8 cellular contexts compared by ENCODE assay signal in the genomic region with DNA sequence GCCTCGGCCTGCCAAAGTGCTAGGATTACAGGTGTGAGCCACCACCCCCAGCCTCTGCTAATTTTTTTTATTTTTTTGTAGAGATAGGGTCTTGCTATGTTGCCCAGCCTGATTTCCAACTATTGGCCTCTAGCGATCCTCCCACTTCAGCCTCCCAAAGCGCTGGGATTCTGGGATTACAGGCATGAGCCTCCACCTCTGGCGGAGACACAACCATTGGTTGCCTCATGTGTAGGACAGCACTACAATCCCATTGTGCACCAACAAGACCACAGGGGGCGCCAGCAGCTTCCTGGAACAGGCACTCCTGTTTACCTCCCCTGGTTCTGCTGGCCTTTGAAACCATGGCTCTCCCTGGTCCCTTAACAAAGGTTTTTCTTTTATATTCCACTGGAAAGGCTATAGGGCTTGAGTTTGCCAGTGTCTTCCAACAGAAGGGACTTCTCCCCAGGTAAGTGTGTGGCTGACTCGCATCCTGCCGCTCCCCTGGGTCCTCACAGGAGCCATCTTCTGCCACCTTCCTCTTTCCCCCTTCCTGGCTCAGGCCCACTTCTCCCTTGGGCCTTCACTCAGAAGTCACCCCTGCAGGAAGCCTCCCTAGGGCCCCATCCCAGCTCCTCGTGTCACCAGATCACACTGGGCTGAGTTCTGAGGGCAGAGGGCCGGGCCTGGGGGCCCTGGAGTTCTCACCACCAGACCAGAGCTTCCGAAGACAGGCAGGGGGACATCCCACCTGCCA. TPM values are rescaled to one million over a fixed set of nuclear protein-coding genes. Genes with fewer than 3 reads are reported as not detected.
A peak's percentile ranks its signal among the peaks of the same experiment; 100 is the strongest.
DNase-seq lines count a peak whose midpoint lies in the region; ATAC-seq, FAIRE-seq and TF ChIP-seq lines count a peak whose summit lies in the region.

No MANE protein-coding gene starts in this region.

- peaks cover 63% of the 10 kb centered on the region for H3K36me3 ChIP-seq in RWPE2 (ENCODE audit: low read depth)
- H3K36me3 ChIP-seq in astrocyte (ENCODE audit: insufficient read depth, low read length), result no peaks in the 10 kb centered on the region

- H3K4me3 ChIP-seq in RWPE2 (ENCODE audit: severe bottlenecking), result no peak overlapping the region
- no peak overlapping the region for H3K4me3 ChIP-seq in astrocyte (ENCODE audit: insufficient read depth, low read depth, low read length)

- H3K27ac Mint-ChIP-seq in astrocyte (ENCODE audit: unreplicated experiment) (no peak overlapping the region), immature natural killer cell (peak overlapping the region in 3 of 6 donors; percentile 46 to 59 (median 51))

- no peak overlapping the region for H2AFZ ChIP-seq in astrocyte (ENCODE audit: low read depth, low read length)

- TF ChIP-seq CTCF in RWPE2 (IDR thresholded peaks at IDR 0.05; ENCODE audit: poor library complexity, severe bottlenecking), result peak; percentile 86
- TF ChIP-seq CTCF in astrocyte (IDR thresholded peaks at IDR 0.05; ENCODE audit: insufficient read depth, low read depth, low read length), result peak; percentile 30

- ATAC-seq in RWPE2 (ENCODE audit: low read depth), result 0 out of 3 replicates have a peak, but pooled peaks have one; percentile 5
- ATAC-seq in HG03025 (IDR thresholded peaks at IDR 0.05; ENCODE audit: low FRiP score, unreplicated experiment), result no peak

- no peaks in the 10 kb centered on the region for H3K27me3 Mint-ChIP-seq in astrocyte (ENCODE audit: low read depth, unreplicated experiment)
- H3K27me3 Mint-ChIP-seq in immature natural killer cell (ENCODE audit: low read depth in 3 of 3), result peaks cover 0 to 2% (median 2%) of the 10 kb centered on the region in 3 donors

- H3K27ac ChIP-seq in RWPE2 (ENCODE audit: poor library complexity, severe bottlenecking), result peak overlapping the region; percentile 80
- peak overlapping the region; percentile 34 for H3K27ac ChIP-seq in astrocyte (ENCODE audit: low read depth, low read length)

- FAIRE-seq in astrocyte (lab: Jason Lieb, UNC), result no peak

- H3K9me3 ChIP-seq in RWPE2 (ENCODE audit: severe bottlenecking), result no peaks in the 10 kb centered on the region
- no peaks in the 10 kb centered on the region for H3K9me3 ChIP-seq in astrocyte (ENCODE audit: insufficient read depth, low read depth, low read length)

- peaks cover 6% of the 10 kb centered on the region for H4K20me1 ChIP-seq in astrocyte (ENCODE audit: insufficient read depth, low read length)

- H3K4me1 ChIP-seq in RWPE2 (ENCODE audit: insufficient read depth, poor library complexity, severe bottlenecking), result peaks cover 16% of the 10 kb centered on the region
- peaks cover 25% of the 10 kb centered on the region for H3K4me1 ChIP-seq in astrocyte (ENCODE audit: insufficient read depth, low read length)

- H3K9me3 Mint-ChIP-seq in astrocyte (ENCODE audit: unreplicated experiment), result peaks cover 2% of the 10 kb centered on the region
- H3K9me3 Mint-ChIP-seq in immature natural killer cell, result no peaks in the 10 kb centered on the region

- peaks cover 7% of the 10 kb centered on the region for H3K4me1 Mint-ChIP-seq in astrocyte (ENCODE audit: low read depth, unreplicated experiment)
- peaks cover 17 to 22% of the 10 kb centered on the region in 2 donors for H3K4me1 Mint-ChIP-seq in immature natural killer cell

- H3K36me3 Mint-ChIP-seq in astrocyte (ENCODE audit: low read depth, unreplicated experiment) (no peaks in the 10 kb centered on the region), immature natural killer cell (no peaks in the 10 kb centered on the region)

- H3K9ac ChIP-seq in astrocyte (ENCODE audit: low read length), result no peak overlapping the region

- no peaks in the 10 kb centered on the region for H3K27me3 ChIP-seq in RWPE2 (ENCODE audit: insufficient read depth, poor library complexity, severe bottlenecking)
- H3K27me3 ChIP-seq in astrocyte (ENCODE audit: insufficient read depth, low read length), result no peaks in the 10 kb centered on the region

- H3K4me2 ChIP-seq in astrocyte (ENCODE audit: low read length), result no peak overlapping the region

- DNase-seq in EH (ENCODE audit: low read depth), result peak; percentile 67
- DNase-seq in HuH-7 (ENCODE audit: low spot score), result peak; percentile 95
- peak; percentile 90 for DNase-seq in RWPE2 (ENCODE audit: low spot score)
- DNase-seq in astrocyte (ENCODE audit: low read depth), result no peak
- peak in 2 of 3 donors; percentile 12 to 22 for DNase-seq in immature natural killer cell
- DNase-seq in stimulated activated CD8-positive, alpha-beta memory T cell treated with anti-CD3 and anti-CD28 coated beads, Interleukin-4, amount 100 ng/mL, for 24 hours (ENCODE audit: low read depth), result peak; percentile 36
- no peak for DNase-seq in middle frontal gyrus (ENCODE audit: extremely low spot score, low spot score)

- H3K79me2 ChIP-seq in astrocyte (ENCODE audit: insufficient read depth, low read length), result peaks cover 42% of the 10 kb centered on the region

- no peak overlapping the region for H3K4me3 Mint-ChIP-seq in astrocyte (ENCODE audit: unreplicated experiment)
- peak overlapping the region; percentile 49 to 70 (median 61) for H3K4me3 Mint-ChIP-seq in immature natural killer cell

RNA-seq across cellular contexts. Expression of a gene that starts 39.2 kb away (rescaled TPM):
- total RNA-seq in astrocyte, result not detected in 2 replicates
- polyA plus RNA-seq in immature natural killer cell, result under 1 TPM in 2 of 3 donors, not detected in 1; 0.38 to 0.55 TPM

Comparison
In these comparisons a context has a peak if more than half of its experiments do, and no peak if none do; other contexts are left out.
1. DNase-seq: peak in EH (single experiment), HuH-7 (single experiment), RWPE2 (single experiment), immature natural killer cell (2 of 3) and stimulated activated CD8-positive, alpha-beta memory T cell treated with anti-CD3 and anti-CD28 coated beads, Interleukin-4, amount 100 ng/mL, for 24 hours (single experiment); none in astrocyte (single experiment) and middle frontal gyrus (single experiment).